In the genomic region with DNA sequence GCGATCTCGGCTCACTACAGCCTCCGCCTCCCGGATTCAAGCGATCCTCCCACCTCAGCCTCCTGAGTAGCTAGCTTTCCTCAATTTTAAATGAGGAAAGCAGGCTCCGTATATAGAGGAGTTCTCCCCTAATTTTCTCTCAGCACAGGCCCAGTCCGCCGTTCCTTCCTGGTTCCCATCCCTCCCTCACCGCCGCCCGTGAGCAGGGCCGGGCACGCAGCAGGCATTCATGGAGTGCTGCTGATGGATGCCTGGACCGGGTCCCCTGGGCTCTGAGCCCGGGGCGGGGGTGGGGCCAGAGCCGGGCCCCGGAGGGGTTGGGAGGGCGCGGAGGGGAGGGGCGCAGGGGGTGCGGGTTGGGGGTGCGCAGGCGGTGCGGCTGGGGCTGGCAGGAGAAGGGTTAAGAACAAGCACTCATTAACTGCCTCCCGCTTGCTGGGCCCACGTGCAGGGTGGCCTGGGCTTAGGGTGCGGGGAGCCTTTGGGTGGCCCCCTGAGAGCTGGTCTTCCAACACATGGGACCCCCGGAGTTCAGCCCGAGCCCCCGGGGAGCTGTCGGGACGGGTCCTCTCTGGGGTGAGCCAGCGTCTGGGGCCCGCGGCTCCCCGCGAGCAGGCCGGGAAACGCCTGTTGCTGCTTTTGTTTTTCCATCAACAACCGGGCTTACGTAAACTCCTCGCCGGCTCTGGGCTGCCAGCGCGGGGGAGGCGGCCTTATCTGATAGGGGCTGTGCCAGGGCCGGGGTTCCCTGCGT, we compare ENCODE assay signal across 9 cellular contexts. TPM values are rescaled to one million over a fixed set of nuclear protein-coding genes. Genes with fewer than 3 reads are reported as not detected.
A peak's percentile ranks its signal among the peaks of the same experiment; 100 is the strongest.
DNase-seq lines count a peak whose midpoint lies in the region; TF ChIP-seq lines count a peak whose summit lies in the region.
"Had no signal": no experiment of that assay in that cellular context is flagged by ENCODE, and none has a peak within 500 bp of the region (broad histone marks: within the 10 kb centered on the region; RNA-seq: fewer than 3 reads in every experiment).

No MANE protein-coding gene starts in this region.

- peak overlapping the region; percentile 25 for H3K4me3 Mint-ChIP-seq in activated naive CD8-positive, alpha-beta T cell treated with anti-CD3 and anti-CD28 coated beads for 36 hours

- H3K4me1 ChIP-seq in spleen: peaks cover 8 to 32% (median 24%) of the 10 kb centered on the region in 6 donors

- 13 to 37% (median 15%) methylated on average over 16 to 49 of the region's 49 CpGs for WGBS in spleen, 5 donors

- H3K27ac ChIP-seq in spleen: peak overlapping the region in 2 of 8 donors; percentile 33 to 36
- H3K27ac ChIP-seq: 22Rv1 had no signal

- peaks cover 7% of the 10 kb centered on the region for H3K4me1 Mint-ChIP-seq in activated naive CD8-positive, alpha-beta T cell treated with anti-CD3 and anti-CD28 coated beads for 36 hours

- DNase-seq in DMS 273 (lab: John Stamatoyannopoulos, UW; ENCODE audit: unreplicated experiment): peak; percentile 57
- DNase-seq in DMS 273 treated with DMSO at 0.1 percent for 48 hours (lab: John Stamatoyannopoulos, UW): no peak
- peak; percentile 35 for DNase-seq in activated naive CD8-positive, alpha-beta T cell treated with anti-CD3 and anti-CD28 coated beads for 36 hours
- DNase-seq in hepatic stellate cell (ENCODE audit: low spot score): peak; percentile 37
- DNase-seq in spleen: peak; percentile 74
- DNase-seq in SKM-1 (lab: John Stamatoyannopoulos, UW; ENCODE audit: unreplicated experiment): no peak
- no peak for DNase-seq in GM10266 (ENCODE audit: extremely low spot score)
- DNase-seq in T-helper 9 cell: no peak

- H3K27ac Mint-ChIP-seq in activated naive CD8-positive, alpha-beta T cell treated with anti-CD3 and anti-CD28 coated beads for 36 hours: no peak overlapping the region

- peaks cover 0 to 91% (median 36%) of the 10 kb centered on the region in 7 donors for H3K27me3 ChIP-seq in spleen (replicated peaks in 1 of 7)

- no peaks in the 10 kb centered on the region for H3K36me3 ChIP-seq in spleen

- TF ChIP-seq POLR2A in spleen (IDR thresholded peaks at IDR 0.05): no peak

- H3K9me3 ChIP-seq in spleen: no peaks in the 10 kb centered on the region

- H3K9me3 Mint-ChIP-seq in activated naive CD8-positive, alpha-beta T cell treated with anti-CD3 and anti-CD28 coated beads for 36 hours: no peaks in the 10 kb centered on the region

- intact Hi-C loops in spleen (cut with DNase I; ENCODE audit: low total_unique reads): no loop called here

- H3K27me3 Mint-ChIP-seq in activated naive CD8-positive, alpha-beta T cell treated with anti-CD3 and anti-CD28 coated beads for 36 hours: peaks cover 77% of the 10 kb centered on the region

- H3K4me3 ChIP-seq in spleen: peak overlapping the region in 6 of 8 donors; percentile 12 to 59 (median 18)

- TF ChIP-seq CTCF in spleen (IDR thresholded peaks at IDR 0.05 in 8 of 11, conservative IDR thresholded peaks at IDR 0.05 in 3 of 11) (no peak), GM10266 (IDR thresholded peaks at IDR 0.05; ENCODE audit: control insufficient read depth, insufficient read depth, low read depth, missing control alignments) (no peak)

- no peaks in the 10 kb centered on the region for H3K36me3 Mint-ChIP-seq in activated naive CD8-positive, alpha-beta T cell treated with anti-CD3 and anti-CD28 coated beads for 36 hours

RNA-seq across cellular contexts. Expression of gene LHX2, which starts 33.7 kb away (rescaled TPM):
- total RNA-seq in activated naive CD8-positive, alpha-beta T cell treated with anti-CD3 and anti-CD28 coated beads for 36 hours: not detected
- total RNA-seq in spleen: under 1 TPM in 2 of 7 donors, not detected in 5; 0.27 to 0.28 TPM
- under 1 TPM; 0.20 to 0.35 (median 0.30) TPM for polyA plus RNA-seq in spleen

Comparison
In these comparisons a context has a peak if more than half of its experiments do, and no peak if none do; other contexts are left out.
1. DNase-seq: peak in DMS 273 (single experiment), activated naive CD8-positive, alpha-beta T cell treated with anti-CD3 and anti-CD28 coated beads for 36 hours (single experiment), hepatic stellate cell (single experiment) and spleen (single experiment); none in DMS 273 treated with DMSO at 0.1 percent for 48 hours (single experiment), SKM-1 (single experiment), GM10266 (single experiment) and T-helper 9 cell (single experiment).